In the genomic region with DNA sequence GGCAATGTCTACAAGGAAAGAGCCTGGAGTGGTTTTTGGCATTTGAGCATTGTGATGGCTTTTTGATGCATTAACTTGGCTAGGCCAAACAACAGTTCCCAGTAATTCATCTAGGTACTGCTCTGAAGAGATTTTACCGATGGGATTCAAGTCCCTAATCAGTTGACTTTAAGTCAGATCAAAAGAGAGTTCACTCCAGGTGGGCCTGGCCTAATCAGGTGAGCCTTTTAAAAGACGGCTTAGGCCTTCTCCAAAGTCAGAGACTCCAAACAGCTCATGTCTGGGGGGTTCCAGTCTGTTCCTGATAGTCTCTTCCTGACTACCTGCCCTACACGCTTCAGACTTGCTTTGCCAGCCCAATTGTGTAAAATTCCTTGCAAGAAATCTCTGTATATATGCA, we compare ENCODE assay signal across 1 cellular context.
TF ChIP-seq lines count a peak whose summit lies in the region.

No MANE protein-coding gene starts in this region.

TF ChIP-seq in HepG2, 621 proteins besides CTCF, POLR2A, EP300 and RAD21 (continued from another document):
- TF ChIP-seq, protein P1, sequence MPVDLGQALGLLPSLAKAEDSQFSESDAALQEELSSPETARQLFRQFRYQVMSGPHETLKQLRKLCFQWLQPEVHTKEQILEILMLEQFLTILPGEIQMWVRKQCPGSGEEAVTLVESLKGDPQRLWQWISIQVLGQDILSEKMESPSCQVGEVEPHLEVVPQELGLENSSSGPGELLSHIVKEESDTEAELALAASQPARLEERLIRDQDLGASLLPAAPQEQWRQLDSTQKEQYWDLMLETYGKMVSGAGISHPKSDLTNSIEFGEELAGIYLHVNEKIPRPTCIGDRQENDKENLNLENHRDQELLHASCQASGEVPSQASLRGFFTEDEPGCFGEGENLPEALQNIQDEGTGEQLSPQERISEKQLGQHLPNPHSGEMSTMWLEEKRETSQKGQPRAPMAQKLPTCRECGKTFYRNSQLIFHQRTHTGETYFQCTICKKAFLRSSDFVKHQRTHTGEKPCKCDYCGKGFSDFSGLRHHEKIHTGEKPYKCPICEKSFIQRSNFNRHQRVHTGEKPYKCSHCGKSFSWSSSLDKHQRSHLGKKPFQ (CRISPR knock-in tag; IDR thresholded peaks at IDR 0.05; ENCODE audit: insufficient replicate concordance) = no peak
- no peak for TF ChIP-seq POLR2G (IDR thresholded peaks at IDR 0.05; ENCODE audit: low read depth, low read length)
- TF ChIP-seq ZSCAN9 (CRISPR knock-in tag; IDR thresholded peaks at IDR 0.05; ENCODE audit: borderline replicate concordance) = no peak
TF ChIP-seq in HepG2: peak in this region for 0.
